ENCODE assay signal across 20 cellular contexts in genomic region chr6:49479308-49480004, GRCh38. TPM values are rescaled to one million over a fixed set of nuclear protein-coding genes. Genes with fewer than 3 reads are reported as not detected.
"Had no signal": no experiment of that assay in that cellular context is flagged by ENCODE, and none has a peak within 500 bp of the region (broad histone marks: within the 10 kb centered on the region; RNA-seq: fewer than 3 reads in every experiment).

No MANE protein-coding gene starts in this region.

- H3K9me3 ChIP-seq: body of pancreas, gastroesophageal sphincter, heart right ventricle, ovary had no signal

- H3K27ac ChIP-seq: body of pancreas, coronary artery, gastroesophageal sphincter, heart right ventricle, ovary had no signal

- H3K27me3 ChIP-seq: body of pancreas, gastroesophageal sphincter, heart right ventricle, ovary had no signal

- H3K36me3 ChIP-seq: ovary had no signal

- DNase-seq: activated CD4-positive, alpha-beta T cell treated with anti-CD3 and anti-CD28 coated beads for 36 hours; activated CD4-positive, alpha-beta T cell treated with anti-CD3 and anti-CD28 coated beads, Interleukin-2, amount 50 U/mL, for 48 hours; activated gamma-delta T cell treated with Interleukin-2 at 50 U/mL for 16 hours; amniotic stem cell; body of pancreas; caudate nucleus; erythroblast; heart right ventricle; mesendoderm; naive thymus-derived CD8-positive, alpha-beta T cell; ovary; stimulated activated naive B cell treated with anti-CD40 and anti-IgM and Interleukin-4, amounts not matched to agents 10 μg/mL and 1 μg/mL and 100 μg/mL, for 72 hours; T-helper 2 cell had no signal

- ATAC-seq: activated CD4-positive, alpha-beta T cell treated with anti-CD3 and anti-CD28 coated beads for 36 hours; body of pancreas; gastroesophageal sphincter; heart right ventricle; naive thymus-derived CD8-positive, alpha-beta T cell; stimulated activated naive B cell treated with anti-CD40 and anti-IgM and Interleukin-4, amounts not matched to agents 10 μg/mL and 1 μg/mL and 100 μg/mL, for 72 hours; WTC11 had no signal

- FAIRE-seq: endometrium, TTC549 had no signal

- H3K4me3 ChIP-seq: body of pancreas, coronary artery, gastroesophageal sphincter, heart right ventricle, ovary had no signal

- H3K4me1 ChIP-seq: body of pancreas, gastroesophageal sphincter, heart right ventricle had no signal

RNA-seq across cellular contexts. Expression of gene GLYATL3, which starts 20.3 kb away (rescaled TPM):
- total RNA-seq: activated CD4-positive, alpha-beta T cell treated with anti-CD3 and anti-CD28 coated beads for 36 hours; body of pancreas; gastroesophageal sphincter; heart right ventricle; lower leg skin; naive thymus-derived CD8-positive, alpha-beta T cell; ovary; ureter; WTC11 had no signal
- polyA plus RNA-seq: heart right ventricle; naive thymus-derived CD8-positive, alpha-beta T cell; ovary had no signal
